Comparison of ENCODE assay signal across 33 cellular contexts in genomic region chr10:75586814-75587213, GRCh38.
"Had no signal": no experiment of that assay in that cellular context is flagged by ENCODE, and none has a peak within 500 bp of the region (broad histone marks: within the 10 kb centered on the region; RNA-seq: fewer than 3 reads in every experiment).

No MANE protein-coding gene starts in this region.

- FAIRE-seq: astrocyte, bronchial epithelial cell had no signal

- H3K4me1 ChIP-seq: adrenal gland, body of pancreas had no signal

- H3K27ac ChIP-seq: adrenal gland, ascending aorta, body of pancreas, brain microvascular endothelial cell, cardiac muscle cell had no signal

- H3K27me3 ChIP-seq: adrenal gland, ascending aorta, body of pancreas, brain microvascular endothelial cell, cardiac muscle cell had no signal

- DNase-seq: activated effector memory CD4-positive, alpha-beta T cell treated with anti-CD3 and anti-CD28 coated beads, Interleukin-2, amount 50 U/mL, for 16 hours; activated effector memory CD4-positive, alpha-beta T cell treated with Interleukin-2 at 50 U/mL for 16 hours; activated gamma-delta T cell; activated gamma-delta T cell treated with Interleukin-2 at 50 U/mL for 16 hours; activated naive CD4-positive, alpha-beta T cell; activated naive CD4-positive, alpha-beta T cell treated with anti-CD3 and anti-CD28 coated beads for 36 hours; activated naive CD4-positive, alpha-beta T cell treated with anti-CD3 and anti-CD28 coated beads, Interleukin-2, amount 10 ng/mL, durations not matched to agents 7 days and 5 days; activated naive CD4-positive, alpha-beta T cell treated with anti-CD3 and anti-CD28 coated beads, Interleukin-2, amount 50 U/mL, for 16 hours; activated naive CD4-positive, alpha-beta T cell treated with Interleukin-2 at 50 U/mL for 16 hours; activated naive CD8-positive, alpha-beta T cell treated with anti-CD3 and anti-CD28 coated beads for 36 hours; activated naive CD8-positive, alpha-beta T cell treated with anti-CD3 and anti-CD28 coated beads, Interleukin-2, amount 10 ng/mL, durations not matched to agents 7 days and 5 days; activated naive CD8-positive, alpha-beta T cell treated with anti-CD3 and anti-CD28 coated beads, Interleukin-2, amount 50 U/mL, for 24 hours; activated T-cell treated with anti-CD3 and anti-CD28 coated beads, Interleukin-2, amount 50 U/mL, for 1 hour; activated T-cell treated with anti-CD3 and anti-CD28 coated beads, Interleukin-2, amount 50 U/mL, for 24 hours; activated T-cell treated with anti-CD3 and anti-CD28 coated beads, Interleukin-2, amount 50 U/mL, for 4 hours; activated T-cell treated with anti-CD3 and anti-CD28 coated beads, Interleukin-2, amount 50 U/mL, for 48 hours; activated T-cell treated with anti-CD3 and anti-CD28 coated beads, Interleukin-2, amount 50 U/mL, for 72 hours; adrenal gland; amniotic stem cell; amygdala; anterior cingulate cortex; aorta; body of pancreas; brain microvascular endothelial cell; caudate nucleus; central memory CD4-positive, alpha-beta T cell; cerebellar nuclear complex had no signal

- ATAC-seq: activated naive CD4-positive, alpha-beta T cell treated with anti-CD3 and anti-CD28 coated beads, Interleukin-2, amount 50 U/mL, for 72 hours; activated naive CD8-positive, alpha-beta T cell treated with anti-CD3 and anti-CD28 coated beads, Interleukin-2, amount 50 U/mL, for 24 hours; activated T-cell treated with anti-CD3 and anti-CD28 coated beads, Interleukin-2, amount 50 U/mL, for 4 hours; activated T-cell treated with anti-CD3 and anti-CD28 coated beads, Interleukin-2, amount 50 U/mL, for 72 hours; activated T-helper 17 cell treated with anti-CD3 and anti-CD28 coated beads, Interleukin-2, amount 50 U/mL, for 72 hours; body of pancreas had no signal

- H3K36me3 ChIP-seq: adrenal gland, ascending aorta, brain microvascular endothelial cell, cardiac muscle cell had no signal

- H3K4me3 ChIP-seq: adrenal gland, ascending aorta, body of pancreas, cardiac muscle cell had no signal
